ENCODE assay signal across 1 cellular context in genomic region chr13:66926200-66926850, GRCh38.
TF ChIP-seq lines count a peak whose summit lies in the region.

No MANE protein-coding gene starts in this region.

TF ChIP-seq in endothelial cell of umbilical vein, 7 proteins besides CTCF, POLR2A, EP300 and RAD21:
- TF ChIP-seq FOS (IDR thresholded peaks at IDR 0.05; ENCODE audit: borderline replicate concordance, insufficient read depth, low read length) (no peak), POLR2AphosphoS5 (IDR thresholded peaks at IDR 0.05; ENCODE audit: insufficient read depth, low read depth, low read length) (no peak), GATA2 (IDR thresholded peaks at IDR 0.05; ENCODE audit: insufficient read depth, insufficient read length, low read depth, low read length) (no peak), JUN (IDR thresholded peaks at IDR 0.05; ENCODE audit: borderline replicate concordance, insufficient read depth, insufficient read length, low read depth) (no peak), EZH2 (IDR thresholded peaks at IDR 0.05; ENCODE audit: borderline replicate concordance, low read depth, low read length, severe bottlenecking) (no peak), MYC (IDR thresholded peaks at IDR 0.05; ENCODE audit: low read depth, low read length) (no peak)
- TF ChIP-seq, protein P1, sequence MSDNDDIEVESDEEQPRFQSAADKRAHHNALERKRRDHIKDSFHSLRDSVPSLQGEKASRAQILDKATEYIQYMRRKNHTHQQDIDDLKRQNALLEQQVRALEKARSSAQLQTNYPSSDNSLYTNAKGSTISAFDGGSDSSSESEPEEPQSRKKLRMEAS (IDR thresholded peaks at IDR 0.05; ENCODE audit: insufficient read depth, insufficient read length): no peak
TF ChIP-seq in endothelial cell of umbilical vein: peak in this region for 0.
